24 cellular contexts compared by ENCODE assay signal in genomic region chr5:142652563-142652962, GRCh38. TPM values are rescaled to one million over a fixed set of nuclear protein-coding genes. Genes with fewer than 3 reads are reported as not detected.
DNase-seq lines count a peak whose midpoint lies in the region; FAIRE-seq and TF ChIP-seq lines count a peak whose summit lies in the region.
"Had no signal": no experiment of that assay in that cellular context is flagged by ENCODE, and none has a peak within 500 bp of the region (broad histone marks: within the 10 kb centered on the region; RNA-seq: fewer than 3 reads in every experiment).

No MANE protein-coding gene starts in this region.

- no peaks in the 10 kb centered on the region for H3K9me3 ChIP-seq in left ventricle myocardium inferior (replicated peaks)
- no peaks in the 10 kb centered on the region for H3K9me3 ChIP-seq in right atrium auricular region
- H3K9me3 ChIP-seq in smooth muscle cell (replicated peaks; ENCODE audit: low read depth): no peaks in the 10 kb centered on the region
- H3K9me3 ChIP-seq: HAP-1, MG63 had no signal

- H4K20me1 ChIP-seq in smooth muscle cell (ENCODE audit: low read depth): no peaks in the 10 kb centered on the region

- H3K4me1 ChIP-seq in left ventricle myocardium inferior (peaks cover 34% of the 10 kb centered on the region), right atrium auricular region (peaks cover 0 to 27% of the 10 kb centered on the region in 2 donors), smooth muscle cell (ENCODE audit: low read depth) (no peaks in the 10 kb centered on the region)
- H3K4me1 ChIP-seq: HAP-1 had no signal

- DNase-seq in left ventricle myocardium inferior (no peak), right atrium auricular region (ENCODE audit: low spot score) (no peak), coronary artery (ENCODE audit: low spot score) (no peak), smooth muscle cell (lab: John Stamatoyannopoulos, UW; ENCODE audit: unreplicated experiment) (no peak), GF-D8 (lab: John Stamatoyannopoulos, UW) (no peak), mucosa of gallbladder (ENCODE audit: low spot score) (no peak), HTR-8/SVneo (ENCODE audit: insufficient read length, low spot score) (no peak)
- DNase-seq: CD4-positive, alpha-beta T cell; COR-L47; DMS 273 treated with DMSO at 0.1 percent for 48 hours; DMS79 treated with DMSO at 0.1 percent for 48 hours; GM23248; MG63; NCI-H1048; NCI-H1417 treated with DMSO at 0.1 percent for 48 hours; NCI-H187; NCI-H446 treated with DMSO at 0.1 percent for 48 hours; NCI-H526 treated with DMSO at 0.1 percent for 48 hours; SHP77 treated with DMSO at 0.1 percent for 48 hours had no signal

- H3K36me3 ChIP-seq in left ventricle myocardium inferior: no peaks in the 10 kb centered on the region
- H3K36me3 ChIP-seq in right atrium auricular region: no peaks in the 10 kb centered on the region
- no peaks in the 10 kb centered on the region for H3K36me3 ChIP-seq in smooth muscle cell (ENCODE audit: low read depth)
- H3K36me3 ChIP-seq: HAP-1, MG63 had no signal

- H2AFZ ChIP-seq in smooth muscle cell (ENCODE audit: low read depth): no peak overlapping the region
- H2AFZ ChIP-seq: GM23248 had no signal

- peaks cover 21% of the 10 kb centered on the region for H3F3A ChIP-seq in smooth muscle cell (ENCODE audit: low read depth)

- no peak for FAIRE-seq in HTR-8/SVneo (lab: Jason Lieb, UNC)
- FAIRE-seq: A204.1, GM12891, K562 had no signal

- H3K27ac ChIP-seq in left ventricle myocardium inferior (replicated peaks) (peak overlapping the region; percentile 74), right atrium auricular region (peak overlapping the region in 1 of 2 donors; percentile 7), coronary artery (peak overlapping the region; percentile 62 to 86), smooth muscle cell (ENCODE audit: low read depth) (peak overlapping the region; percentile 73)
- H3K27ac ChIP-seq: GM23248, SK-N-MC had no signal

- H3K27me3 ChIP-seq in left ventricle myocardium inferior (ENCODE audit: low read depth) (no peaks in the 10 kb centered on the region), right atrium auricular region (no peaks in the 10 kb centered on the region), smooth muscle cell (ENCODE audit: low read depth) (no peaks in the 10 kb centered on the region)
- H3K27me3 ChIP-seq: MG63 had no signal

- H3K9ac ChIP-seq in smooth muscle cell (ENCODE audit: low read depth): no peak overlapping the region
- H3K9ac ChIP-seq: GM23248 had no signal

- H3K4me2 ChIP-seq in smooth muscle cell: no peak overlapping the region

- TF ChIP-seq CTCF in left ventricle myocardium inferior (IDR thresholded peaks at IDR 0.05; ENCODE audit: borderline replicate concordance) (no peak), right atrium auricular region (IDR thresholded peaks at IDR 0.05) (no peak), coronary artery (IDR thresholded peaks at IDR 0.05) (no peak), smooth muscle cell (IDR thresholded peaks at IDR 0.05; ENCODE audit: borderline replicate concordance, insufficient read depth, poor library complexity, severe bottlenecking) (no peak)

- intact Hi-C loops in left ventricle myocardium inferior (cut with micrococcal nuclease): loop anchor here (10.0 kb wide), 1 partner anchor 48 kb away; no protein-coding TSS in a partner anchor

- no peaks in the 10 kb centered on the region for H3K79me2 ChIP-seq in smooth muscle cell (ENCODE audit: low read depth)

- H3K4me3 ChIP-seq in left ventricle myocardium inferior (no peak overlapping the region), right atrium auricular region (no peak overlapping the region), coronary artery (no peak overlapping the region), smooth muscle cell (no peak overlapping the region)
- H3K4me3 ChIP-seq: GM23248, HAP-1, K562, MG63, SK-N-MC had no signal

- 62% methylated on average over 10 of the region's 10 CpGs for WGBS in smooth muscle cell (ENCODE audit: low lambda C conversion rate)

RNA-seq across cellular contexts. Expression of gene FGF1, which starts 33.3 kb away (rescaled TPM):
- total RNA-seq in left ventricle myocardium inferior (59.9 TPM), right atrium auricular region (10 to 100 TPM; 35.3 to 47.9 TPM), smooth muscle cell (36.5 and 111 TPM in 2 replicates), mucosa of gallbladder (0.98 TPM)
- polyA plus RNA-seq in smooth muscle cell: 50.2 and 91.7 TPM in 2 replicates
- total RNA-seq: CD4-positive, alpha-beta T cell; K562 had no signal
- polyA plus RNA-seq: K562 had no signal

Comparison
In these comparisons a context has a peak if more than half of its experiments do, and no peak if none do; other contexts are left out.
1. RNA of gene FGF1, which starts 33.3 kb away (total RNA-seq): 36.5 to 111 TPM in smooth muscle cell, 59.9 TPM in left ventricle myocardium inferior (single experiment) and 35.3 to 47.9 TPM in right atrium auricular region; 0.98 TPM in mucosa of gallbladder (single experiment); every median in the first group is over 10 times any median in the second.